In genomic region chr3:169666501-169667379, GRCh38 we compare ENCODE assay signal across 16 cellular contexts. TPM values are rescaled to one million over a fixed set of nuclear protein-coding genes. Genes with fewer than 3 reads are reported as not detected.
DNase-seq lines count a peak whose midpoint lies in the region; FAIRE-seq and TF ChIP-seq lines count a peak whose summit lies in the region.
"Had no signal": no experiment of that assay in that cellular context is flagged by ENCODE, and none has a peak within 500 bp of the region (broad histone marks: within the 10 kb centered on the region; RNA-seq: fewer than 3 reads in every experiment).

No MANE protein-coding gene starts in this region.

- DNase-seq in DMS53 (lab: John Stamatoyannopoulos, UW) (peak; percentile 31), DMS53 treated with DMSO at 0.1 percent for 48 hours (lab: John Stamatoyannopoulos, UW; ENCODE audit: unreplicated experiment) (no peak), ascending aorta (ENCODE audit: low spot score in 2 of 2) (no peak), islet precursor cell (peak; percentile 61), RCC 7860 (ENCODE audit: low spot score) (no peak), Peyer's patch (no peak), NOMO-1 (lab: John Stamatoyannopoulos, UW; ENCODE audit: unreplicated experiment in 2 of 2) (no peak)
- DNase-seq: effector memory CD4-positive, alpha-beta T cell; NCI-H146; psoas muscle had no signal

- H3K9me3 ChIP-seq in ascending aorta (no peaks in the 10 kb centered on the region), skeletal muscle satellite cell (replicated peaks; ENCODE audit: low read length) (no peaks in the 10 kb centered on the region), Peyer's patch (peaks cover 0 to 5% (median 0%) of the 10 kb centered on the region in 4 donors)
- H3K9me3 ChIP-seq: psoas muscle, suprapubic skin had no signal

- TF ChIP-seq CTCF in ascending aorta (IDR thresholded peaks at IDR 0.05), result no peak
- no peak for TF ChIP-seq CTCF in Peyer's patch (IDR thresholded peaks at IDR 0.05)

- no peak for FAIRE-seq in RCC 7860 (lab: Jason Lieb, UNC)
- FAIRE-seq: D721Med, TTC549 had no signal

- no peak for TF ChIP-seq POLR2A in Peyer's patch (IDR thresholded peaks at IDR 0.05)

- no peak overlapping the region for H3K9ac ChIP-seq in skeletal muscle satellite cell (ENCODE audit: low read depth, low read length)

- intact Hi-C loops in ascending aorta (cut with DNase I), result loop anchor here (5.0 kb wide), 1 partner anchor 324 kb away; no protein-coding TSS in a partner anchor

- H3K4me1 ChIP-seq in ascending aorta (no peaks in the 10 kb centered on the region), skeletal muscle satellite cell (ENCODE audit: control insufficient read depth, insufficient read depth, low read length) (peaks cover 17% of the 10 kb centered on the region), Peyer's patch (peaks cover 0 to 33% (median 14%) of the 10 kb centered on the region in 4 donors)

- peak overlapping the region; percentile 42 for H3K4me2 ChIP-seq in skeletal muscle satellite cell (ENCODE audit: low read length)

- no peaks in the 10 kb centered on the region for H3K27me3 ChIP-seq in ascending aorta
- peaks cover 71% of the 10 kb centered on the region for H3K27me3 ChIP-seq in skeletal muscle satellite cell (ENCODE audit: control insufficient read depth, insufficient read depth, low read length)
- peaks cover 0 to 50% of the 10 kb centered on the region in 2 donors for H3K27me3 ChIP-seq in Peyer's patch

- H3K4me3 ChIP-seq in ascending aorta (peak overlapping the region in 1 of 2 donors; percentile 77), skeletal muscle satellite cell (ENCODE audit: low read length) (no peak overlapping the region), Peyer's patch (peak overlapping the region in 1 of 4 donors; percentile 20)
- H3K4me3 ChIP-seq: psoas muscle, suprapubic skin had no signal

- peak overlapping the region; percentile 96 to 97 for H3K27ac ChIP-seq in ascending aorta
- no peak overlapping the region for H3K27ac ChIP-seq in Peyer's patch
- H3K27ac ChIP-seq: 22Rv1, psoas muscle, suprapubic skin had no signal

- H3K36me3 ChIP-seq in ascending aorta (no peaks in the 10 kb centered on the region), skeletal muscle satellite cell (ENCODE audit: insufficient read depth, low read length) (no peaks in the 10 kb centered on the region), Peyer's patch (no peaks in the 10 kb centered on the region)
- H3K36me3 ChIP-seq: suprapubic skin had no signal

RNA-seq across cellular contexts. Expression of gene MECOM, which starts 3.2 kb away (rescaled TPM):
- total RNA-seq in ascending aorta (38.6 TPM), Peyer's patch (10 to 100 TPM; 19.1 to 55.4 (median 37.9) TPM)
- 0.87 and 1.8 TPM in 2 replicates for total RNA-seq in skeletal muscle satellite cell (2012; rRNA removed)
- total RNA-seq: activated naive CD4-positive, alpha-beta T cell treated with anti-CD3 and anti-CD28 coated beads, Interleukin-2, amount 50 U/mL, for 72 hours had no signal

Comparison
In these comparisons a context has a peak if more than half of its experiments do, and no peak if none do; other contexts are left out.
1. DNase-seq: peak in DMS53 (single experiment) and islet precursor cell (single experiment); none in DMS53 treated with DMSO at 0.1 percent for 48 hours (single experiment), ascending aorta (0 of 2), RCC 7860 (single experiment), Peyer's patch (0 of 3) and NOMO-1 (0 of 2).
2. H3K27ac ChIP-seq: peak in ascending aorta (2 of 2); none in Peyer's patch (0 of 4).